In the genomic region with DNA sequence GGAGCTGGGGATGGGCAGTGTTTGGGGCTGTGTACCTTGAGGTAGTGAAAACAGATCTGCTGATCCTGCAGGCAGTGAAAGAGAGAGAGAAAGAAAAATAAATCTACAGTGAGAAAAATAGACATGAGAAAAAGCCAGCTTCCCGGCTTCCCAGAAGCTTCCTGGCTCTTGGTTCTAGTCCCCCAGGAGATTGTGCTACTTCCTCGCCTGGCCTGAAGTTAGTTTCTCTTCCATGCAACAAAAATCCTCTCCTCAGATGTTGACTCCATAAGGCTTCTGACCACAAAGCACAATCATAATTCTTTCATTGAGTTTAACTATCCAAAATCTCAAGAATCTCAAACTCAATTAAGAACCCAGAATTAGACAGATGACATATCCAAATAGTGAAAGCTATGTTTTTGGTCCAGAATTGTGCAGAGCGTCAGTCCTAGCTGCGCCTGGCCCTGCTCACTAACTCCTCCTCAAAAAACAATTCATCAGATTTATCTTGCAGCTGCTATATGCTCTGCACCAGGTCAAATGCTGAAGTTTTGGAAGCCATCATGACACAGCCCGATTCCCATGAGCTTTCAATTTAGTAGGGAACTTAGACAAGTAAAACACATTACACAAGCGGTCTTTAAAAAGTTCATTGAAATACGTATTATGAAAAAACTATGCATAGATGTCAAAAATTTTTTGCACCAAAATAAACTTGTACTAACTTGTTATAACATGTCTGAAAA, we compare ENCODE assay signal across 12 cellular contexts. TPM values are rescaled to one million over a fixed set of nuclear protein-coding genes. Genes with fewer than 3 reads are reported as not detected.
DNase-seq lines count a peak whose midpoint lies in the region; ATAC-seq, FAIRE-seq and TF ChIP-seq lines count a peak whose summit lies in the region.
"Had no signal": no experiment of that assay in that cellular context is flagged by ENCODE, and none has a peak within 500 bp of the region (broad histone marks: within the 10 kb centered on the region; RNA-seq: fewer than 3 reads in every experiment).

No MANE protein-coding gene starts in this region.

- peak overlapping the region; percentile 31 to 97 (median 93) for H3K4me3 Mint-ChIP-seq in immature natural killer cell

- SMC1A ChIA-PET in GM12878 (lab: Charles Lee; ENCODE audit: uncharacterized antibody, unreplicated experiment): interaction anchor here (0.8 to 2.0 kb wide), 11 partner anchors 9 to 152 kb away, joined by 3 to 9 read pairs (median 5); no protein-coding TSS in a partner anchor

- POLR2A ChIA-PET in GM12878 (lab: Charles Lee): interaction anchor here (0.7 kb wide), 1 partner anchor 18 kb away, joined by 5 read pairs; no protein-coding TSS in a partner anchor

- RAD21 ChIA-PET in GM12878 (lab: Charles Lee; ENCODE audit: unreplicated experiment): interaction anchor here (0.8 to 1.1 kb wide), 3 partner anchors 10 to 76 kb away, joined by 3 read pairs; no protein-coding TSS in a partner anchor

- no peak for TF ChIP-seq POLR2A in GM12878 (IDR thresholded peaks at IDR 0.05; ENCODE audit: low read depth, low read length)
- TF ChIP-seq POLR2A in Peyer's patch (IDR thresholded peaks at IDR 0.05): no peak
- no peak for TF ChIP-seq POLR2A in testis (IDR thresholded peaks at IDR 0.05)

- BruUV-seq in GM12878 (replicated peaks; lab: Mats Ljungman, UMichigan): no TSS peak

- TF ChIP-seq RAD21 in GM12878 (IDR thresholded peaks at IDR 0.05; ENCODE audit: insufficient read depth, low read depth, low read length): no peak

- no peaks in the 10 kb centered on the region for H3K36me3 ChIP-seq in GM12878 (ENCODE audit: control insufficient read depth in 2 of 2, insufficient read depth in 2 of 2, low read length in 1 of 2)
- H3K36me3 ChIP-seq in skeletal muscle satellite cell (ENCODE audit: insufficient read depth, low read length): no peaks in the 10 kb centered on the region
- no peaks in the 10 kb centered on the region for H3K36me3 ChIP-seq in Peyer's patch
- H3K36me3 ChIP-seq in testis (ENCODE audit: low read depth, missing control alignments): no peaks in the 10 kb centered on the region

- H3K4me3 ChIP-seq in GM12878 (no peak overlapping the region), skeletal muscle satellite cell (ENCODE audit: low read length) (no peak overlapping the region), Peyer's patch (no peak overlapping the region), testis (no peak overlapping the region)

- H3K4me2 ChIP-seq in GM12878 (ENCODE audit: control insufficient read depth, insufficient read depth): no peak overlapping the region
- H3K4me2 ChIP-seq in skeletal muscle satellite cell (ENCODE audit: low read length): peak overlapping the region; percentile 84

- CTCF ChIA-PET in GM12878 (lab: Yijun Ruan, JAX): interaction anchor here (1.0 to 1.4 kb wide), 5 partner anchors 22 to 177 kb away, joined by 3 to 9 read pairs (median 3); no protein-coding TSS in a partner anchor

- H3K4me1 ChIP-seq in GM12878 (ENCODE audit: control insufficient read depth, insufficient read depth, low read length): no peaks in the 10 kb centered on the region
- H3K4me1 ChIP-seq in skeletal muscle satellite cell (ENCODE audit: control insufficient read depth, insufficient read depth, low read length): peaks cover 19% of the 10 kb centered on the region
- H3K4me1 ChIP-seq in Peyer's patch: peaks cover 0 to 10% (median 0%) of the 10 kb centered on the region in 4 donors
- no peaks in the 10 kb centered on the region for H3K4me1 ChIP-seq in testis

- no peaks in the 10 kb centered on the region for H3K27me3 ChIP-seq in GM12878 (replicated peaks in 1 of 2; ENCODE audit: control insufficient read depth in 2 of 2, insufficient read depth in 2 of 2, low read length in 1 of 2)
- no peaks in the 10 kb centered on the region for H3K27me3 ChIP-seq in skeletal muscle satellite cell (ENCODE audit: control insufficient read depth, insufficient read depth, low read length)
- H3K27me3 ChIP-seq in Peyer's patch: no peaks in the 10 kb centered on the region
- no peaks in the 10 kb centered on the region for H3K27me3 ChIP-seq in testis

- no peaks in the 10 kb centered on the region for H3K9me3 Mint-ChIP-seq in immature natural killer cell

- H3K27ac ChIP-seq in GM12878 (ENCODE audit: control insufficient read depth, insufficient read depth) (no peak overlapping the region), Peyer's patch (peak overlapping the region in 1 of 4 donors; percentile 0), testis (no peak overlapping the region)

- no peaks in the 10 kb centered on the region for H3K79me2 ChIP-seq in GM12878 (ENCODE audit: control insufficient read depth, insufficient read depth, low read length)

- 91% methylated on average over 7 of the region's 7 CpGs for WGBS in GM12878 (ENCODE audit: insufficient coverage, insufficient replicate concordance, low lambda C conversion rate, missing lambda C conversion rate)
- 70 to 73% methylated on average over 7 of the region's 7 CpGs for WGBS in testis, 2 donors

- TF ChIP-seq CTCF in GM12878 (IDR thresholded peaks at IDR 0.05 in 2 of 3, conservative IDR thresholded peaks at IDR 0.05 in 1 of 3; ENCODE audit: control insufficient read depth in 2 of 3, extremely low read depth in 1 of 3, insufficient read depth in 1 of 3, low read depth in 3 of 3, low read length in 3 of 3) (no peak), Peyer's patch (IDR thresholded peaks at IDR 0.05) (no peak), testis (IDR thresholded peaks at IDR 0.05) (no peak)

- H3K9me3 ChIP-seq in GM12878 (replicated peaks; ENCODE audit: control insufficient read depth, insufficient read depth, low read length) (no peaks in the 10 kb centered on the region), skeletal muscle satellite cell (replicated peaks; ENCODE audit: low read length) (no peaks in the 10 kb centered on the region), Peyer's patch (peaks cover 0 to 5% (median 0%) of the 10 kb centered on the region in 4 donors), testis (no peaks in the 10 kb centered on the region)

- no peak for DNase-seq in GM12878 (ENCODE audit: low read depth, low spot score)
- DNase-seq in immature natural killer cell: no peak
- DNase-seq in Peyer's patch: no peak
- DNase-seq in testis: no peak
- DNase-seq: activated CD4-positive, alpha-beta memory T cell treated with anti-CD3 and anti-CD28 coated beads, Interleukin-2, amount 10 ng/mL, durations not matched to agents 7 days and 5 days; effector memory CD4-positive, alpha-beta T cell; KG1; NCI-H187 treated with DMSO at 0.1 percent for 48 hours had no signal

- ATAC-seq in GM18511 (IDR thresholded peaks at IDR 0.05; ENCODE audit: unreplicated experiment): peak; percentile 14
- peak; percentile 13; the same call in 2 of the 3 replicates for ATAC-seq in GM12878
- no peak for ATAC-seq in GM21367 (IDR thresholded peaks at IDR 0.05; ENCODE audit: unreplicated experiment)
- ATAC-seq in HG02840 (IDR thresholded peaks at IDR 0.05; ENCODE audit: low FRiP score, unreplicated experiment): no peak

- TF ChIP-seq EP300 in GM12878 (IDR thresholded peaks at IDR 0.05; ENCODE audit: borderline replicate concordance in 1 of 2, control insufficient read depth in 1 of 2, low read depth in 2 of 2, low read length in 2 of 2): no peak

- peak overlapping the region; percentile 75 for H2AFZ ChIP-seq in GM12878 (ENCODE audit: control insufficient read depth, low read depth, low read length)

- H3K9ac ChIP-seq in GM12878 (ENCODE audit: control insufficient read depth, insufficient read depth, low read length) (no peak overlapping the region), skeletal muscle satellite cell (ENCODE audit: low read depth, low read length) (no peak overlapping the region)

- H3K27me3 Mint-ChIP-seq in immature natural killer cell (ENCODE audit: low read depth in 3 of 3): peaks cover 4 to 8% (median 7%) of the 10 kb centered on the region in 3 donors

- FAIRE-seq in GM12878 (lab: Jason Lieb, UNC): no peak

- H3K4me1 Mint-ChIP-seq in immature natural killer cell: peaks cover 15 to 19% of the 10 kb centered on the region in 2 donors

- H3K27ac Mint-ChIP-seq in immature natural killer cell: peak overlapping the region in 5 of 6 donors; percentile 5 to 92 (median 90)
- H3K27ac Mint-ChIP-seq: activated CD4-positive, alpha-beta memory T cell treated with anti-CD3 and anti-CD28 coated beads, Interleukin-2, amount 10 ng/mL, durations not matched to agents 7 days and 5 days had no signal

- in situ Hi-C loops in GM12878 (cut with MboI): no loop called here

- H4K20me1 ChIP-seq in GM12878 (ENCODE audit: control insufficient read depth, insufficient read depth): no peaks in the 10 kb centered on the region

- intact Hi-C loops in GM12878 (cut with micrococcal nuclease; ENCODE audit: unreplicated experiment): loop anchor here (5.0 kb wide), 1 partner anchor 247 kb away; no protein-coding TSS in a partner anchor
- intact Hi-C loops in testis (cut with DNase I; ENCODE audit: low total_unique reads): no loop called here

- peaks cover 0 to 4% (median 3%) of the 10 kb centered on the region in 3 donors for H3K36me3 Mint-ChIP-seq in immature natural killer cell

TF ChIP-seq in GM12878, 131 proteins besides CTCF, POLR2A, EP300 and RAD21 (continues in another document):
- TF ChIP-seq MEF2A (IDR thresholded peaks at IDR 0.05; ENCODE audit: insufficient read depth, low read depth, low read length): no peak

RNA-seq across cellular contexts. Expression of a gene that starts 20.1 kb away (rescaled TPM):
- 61.0 and 61.9 TPM in 2 replicates for total RNA-seq in GM12878 (2013; cell fraction: nucleolus; rRNA removed)
- 24.5 and 28.9 TPM in 2 replicates for total RNA-seq in GM12878 (2014; rRNA removed)
- 32.6 and 34.7 TPM in 2 replicates for total RNA-seq in GM12878 (2014; rRNA removed; fragmentation: Illumina TruSeq; extraction: Trizol)
- total RNA-seq in GM12878 (2021): 30.5 and 33.2 TPM in 2 replicates
- 14.6 TPM for polyA plus RNA-seq in GM12878 (2011; ENCODE audit: low read depth)
- polyA plus RNA-seq in GM12878 (2011; rRNA removed): 39.6 and 61.5 TPM in 2 replicates
- polyA plus RNA-seq in GM12878 (2011; cell fraction: cytosol; rRNA removed): 16.9 TPM in 2 replicates
- 67.0 and 70.5 TPM in 2 replicates for polyA plus RNA-seq in GM12878 (2011; cell fraction: nucleus; rRNA removed)
- 18.3 and 20.1 TPM in 2 replicates for polyA plus RNA-seq in GM12878 (2012)
- 28.1 and 37.0 TPM in 2 replicates for polyA plus RNA-seq in GM12878 (2014; fragmentation: Illumina TruSeq; extraction: Trizol)
- polyA plus RNA-seq in GM12878 (2014; fragmentation: Nextera tagmentation; extraction: Ambion mirVana): 1 to 10 TPM; 4.5 to 4.9 TPM
- polyA plus RNA-seq in GM12878 (2014; rRNA removed): 18.5 and 21.5 TPM in 2 replicates
- polyA plus RNA-seq in GM12878 (2016; fragmentation: Nextera tagmentation; extraction: Ambion mirVana): 10 to 100 TPM; 10.3 to 11.1 TPM
- polyA minus RNA-seq in GM12878 (2011; rRNA and poly(A)+ RNA removed): 41.6 and 46.1 TPM in 2 replicates
- 20.8 and 27.7 TPM in 2 replicates for polyA minus RNA-seq in GM12878 (2011; cell fraction: cytosol; rRNA and poly(A)+ RNA removed)
- 23.0 and 28.8 TPM in 2 replicates for polyA minus RNA-seq in GM12878 (2011; cell fraction: nucleus; rRNA and poly(A)+ RNA removed)
- 1 to 10 TPM; 1.4 to 3.8 (median 3.3) TPM for polyA plus RNA-seq in immature natural killer cell
- total RNA-seq in skeletal muscle satellite cell (2012; rRNA removed): 17.3 and 20.3 TPM in 2 replicates
- 10 to 100 TPM; 23.1 to 86.6 (median 31.3) TPM for total RNA-seq in Peyer's patch
- 10 to 100 TPM; 61.4 to 81.0 TPM for total RNA-seq in testis
- 33.8 TPM for polyA plus RNA-seq in testis (ENCODE audit: insufficient read depth, low read depth, low replicate concordance)

Comparison
In these comparisons a context has a peak if more than half of its experiments do, and no peak if none do; other contexts are left out.
1. ATAC-seq: peak in GM18511 (single experiment) and GM12878 (single experiment); none in GM21367 (single experiment) and HG02840 (single experiment).